16 cellular contexts compared by ENCODE assay signal in the genomic region with DNA sequence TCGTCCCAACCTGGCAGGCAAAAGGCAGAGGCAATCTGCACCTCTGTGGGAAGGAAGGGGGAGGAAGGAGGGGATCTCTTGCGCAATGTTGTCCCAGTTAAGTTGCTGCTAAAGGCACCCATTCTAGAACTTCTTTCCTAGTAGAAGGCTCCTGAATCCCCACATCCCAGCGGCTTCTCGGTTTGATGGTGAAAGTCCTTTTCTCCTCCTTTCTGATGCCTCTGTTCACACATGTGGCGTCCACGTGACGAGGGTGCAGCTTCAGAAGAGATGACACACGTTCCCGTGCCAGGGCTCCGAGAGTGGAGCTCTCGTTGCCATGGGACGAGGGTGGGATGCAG.
DNase-seq lines count a peak whose midpoint lies in the region; ATAC-seq and TF ChIP-seq lines count a peak whose summit lies in the region.
"Had no signal": no experiment of that assay in that cellular context is flagged by ENCODE, and none has a peak within 500 bp of the region (broad histone marks: within the 10 kb centered on the region; RNA-seq: fewer than 3 reads in every experiment).

No MANE protein-coding gene starts in this region.

- H3K27me3 ChIP-seq in body of pancreas = no peaks in the 10 kb centered on the region
- no peaks in the 10 kb centered on the region for H3K27me3 ChIP-seq in lower lobe of right lung (ENCODE audit: low read depth)
- no peaks in the 10 kb centered on the region for H3K27me3 ChIP-seq in uterus
- H3K27me3 ChIP-seq: upper lobe of left lung had no signal

- TF ChIP-seq CTCF in body of pancreas (IDR thresholded peaks at IDR 0.05) (no peak), lower lobe of right lung (IDR thresholded peaks at IDR 0.05) (no peak), uterus (IDR thresholded peaks at IDR 0.05) (no peak), GM13977 (IDR thresholded peaks at IDR 0.05; ENCODE audit: extremely low read depth, insufficient read depth, missing control alignments) (no peak)

- H3K36me3 ChIP-seq in body of pancreas (replicated peaks in 1 of 2; ENCODE audit: insufficient read depth in 1 of 2, low read depth in 2 of 2) (no peaks in the 10 kb centered on the region), lower lobe of right lung (peaks cover 5% of the 10 kb centered on the region), uterus (no peaks in the 10 kb centered on the region)

- H3K4me3 ChIP-seq in body of pancreas (no peak overlapping the region), lower lobe of right lung (no peak overlapping the region), uterus (no peak overlapping the region)
- H3K4me3 ChIP-seq: esophagus squamous epithelium, upper lobe of left lung had no signal

- 53 to 71% methylated on average over 3 to 11 of the region's 12 CpGs for WGBS in body of pancreas, 2 donors

- peak; percentile 50 for ATAC-seq in Right ventricle myocardium inferior
- ATAC-seq in left cardiac atrium = no peak
- peak; percentile 22 for ATAC-seq in body of pancreas
- peak; percentile 32 to 40 for ATAC-seq in lower lobe of right lung

- no peak for TF ChIP-seq POLR2A in body of pancreas (IDR thresholded peaks at IDR 0.05)
- no peak for TF ChIP-seq POLR2A in uterus (IDR thresholded peaks at IDR 0.05)

- no peak for DNase-seq in Right ventricle myocardium inferior (ENCODE audit: missing footprints)
- no peak for DNase-seq in left cardiac atrium
- DNase-seq in body of pancreas = peak in 2 of 4 donors; percentile 12 to 22
- DNase-seq in lower lobe of right lung = no peak
- peak; percentile 64 to 68 for DNase-seq in uterus
- no peak for DNase-seq in GM13977 (ENCODE audit: low spot score)
- no peak for DNase-seq in activated CD8-positive, alpha-beta memory T cell treated with anti-CD3 and anti-CD28 coated beads for 24 hours
- DNase-seq in UCSD-AML1 (lab: John Stamatoyannopoulos, UW; ENCODE audit: unreplicated experiment) = no peak
- DNase-seq: activated CD8-positive, alpha-beta memory T cell treated with anti-CD3 and anti-CD28 coated beads, Interleukin-2, amount 50 U/mL, for 48 hours; activated naive CD4-positive, alpha-beta T cell; CD8-positive, alpha-beta memory T cell; esophagus squamous epithelium; NCI-H1105 treated with DMSO at 0.1 percent for 48 hours; NCI-H2227 treated with DMSO at 0.1 percent for 48 hours; T1000 had no signal

- no peaks in the 10 kb centered on the region for H3K4me1 ChIP-seq in body of pancreas
- H3K4me1 ChIP-seq in lower lobe of right lung = peaks cover 18% of the 10 kb centered on the region
- H3K4me1 ChIP-seq in uterus = peaks cover 0 to 4% of the 10 kb centered on the region in 2 donors

- intact Hi-C loops in Right ventricle myocardium inferior (cut with DNase I) = no loop called here
- intact Hi-C loops in left cardiac atrium (cut with DNase I) = loop anchor here in 1 of 2 donors (5.0 kb wide), 1 partner anchor 199 kb away; no protein-coding TSS in a partner anchor
- intact Hi-C loops in body of pancreas (cut with DNase I) = loop anchor here (10.0 kb wide), 1 partner anchor 631 kb away; no protein-coding TSS in a partner anchor
- intact Hi-C loops in lower lobe of right lung (cut with DNase I) = no loop called here
- intact Hi-C loops in uterus (cut with DNase I; ENCODE audit: low total_unique reads) = no loop called here

- in situ Hi-C loops in GM13977 (cut with MboI; ENCODE audit: low pct_unique_long_range_greater_than_20kb, low sequenced_read_pairs, unreplicated experiment) = no loop called here

- no peak overlapping the region for H3K27ac ChIP-seq in body of pancreas
- H3K27ac ChIP-seq in lower lobe of right lung = no peak overlapping the region
- peak overlapping the region in 1 of 2 donors; percentile 13 for H3K27ac ChIP-seq in uterus
- H3K27ac ChIP-seq: upper lobe of left lung had no signal

- H3K9me3 ChIP-seq in body of pancreas = no peaks in the 10 kb centered on the region
- H3K9me3 ChIP-seq in lower lobe of right lung = no peaks in the 10 kb centered on the region
- no peaks in the 10 kb centered on the region for H3K9me3 ChIP-seq in uterus
- H3K9me3 ChIP-seq: esophagus squamous epithelium, upper lobe of left lung had no signal

Comparison
In these comparisons a context has a peak if more than half of its experiments do, and no peak if none do; other contexts are left out.
1. ATAC-seq: peak in Right ventricle myocardium inferior (single experiment), body of pancreas (single experiment) and lower lobe of right lung (2 of 2); none in left cardiac atrium (0 of 2).
2. DNase-seq: peak in uterus (2 of 2); none in Right ventricle myocardium inferior (single experiment), left cardiac atrium (single experiment), lower lobe of right lung (single experiment), GM13977 (single experiment), activated CD8-positive, alpha-beta memory T cell treated with anti-CD3 and anti-CD28 coated beads for 24 hours (single experiment) and UCSD-AML1 (single experiment).